Comparison of ENCODE assay signal across 10 cellular contexts in the genomic region with DNA sequence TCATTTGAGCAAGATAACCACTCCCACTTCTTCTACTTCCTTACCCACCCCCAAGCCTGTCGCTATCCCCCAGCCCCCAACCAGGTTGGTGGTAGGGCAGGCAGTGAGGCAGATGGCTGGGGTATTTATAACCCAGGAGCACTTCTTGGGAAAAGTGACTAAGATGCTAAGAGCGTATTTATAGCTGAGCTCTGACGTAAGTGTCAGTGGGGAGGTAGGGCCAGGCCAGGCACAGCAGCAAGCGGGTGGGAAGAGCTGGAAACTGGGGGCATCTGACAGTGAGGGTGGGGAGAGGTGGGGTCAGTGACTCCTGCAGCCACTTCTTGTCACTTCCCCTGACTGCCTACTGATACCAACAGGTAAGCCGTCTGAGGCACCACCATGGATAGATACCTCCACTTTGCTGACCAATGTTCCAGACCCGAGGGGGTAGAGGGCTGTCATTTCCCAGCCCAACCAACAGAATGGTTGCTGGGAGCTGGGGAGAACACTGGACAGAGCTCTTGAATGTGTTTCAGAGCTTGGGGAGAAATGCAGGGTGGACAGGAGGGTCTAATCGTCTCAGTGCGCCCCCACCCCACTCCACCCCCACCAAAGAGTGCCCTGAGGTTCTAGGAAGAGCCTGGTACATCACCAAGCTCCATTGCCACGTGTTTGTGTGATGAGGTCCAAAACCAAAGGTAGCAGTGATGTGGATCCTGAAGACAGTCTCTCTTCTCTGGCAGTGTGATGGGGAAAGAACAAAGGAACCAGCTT. TPM values are rescaled to one million over a fixed set of nuclear protein-coding genes. Genes with fewer than 3 reads are reported as not detected.
A peak's percentile ranks its signal among the peaks of the same experiment; 100 is the strongest.
DNase-seq lines count a peak whose midpoint lies in the region; ATAC-seq, FAIRE-seq and TF ChIP-seq lines count a peak whose summit lies in the region.
"Had no signal": no experiment of that assay in that cellular context is flagged by ENCODE, and none has a peak within 500 bp of the region (broad histone marks: within the 10 kb centered on the region; RNA-seq: fewer than 3 reads in every experiment).

No MANE protein-coding gene starts in this region.

- peak overlapping the region; percentile 67 for H3K27ac Mint-ChIP-seq in activated T-helper 2 cell treated with anti-CD3 and anti-CD28 coated beads, Interferon-gamma antibody, Interleukin-2, Interleukin-4, amounts not matched to agents 10 μg/mL and 5 μg/mL and 100 μg/mL, durations not matched to agents 14 hours and 24 hours and 36 hours

- H3K27me3 Mint-ChIP-seq in activated T-helper 2 cell treated with anti-CD3 and anti-CD28 coated beads, Interferon-gamma antibody, Interleukin-2, Interleukin-4, amounts not matched to agents 10 μg/mL and 5 μg/mL and 100 μg/mL, durations not matched to agents 14 hours and 24 hours and 36 hours (ENCODE audit: low read depth), result no peaks in the 10 kb centered on the region

- H3K9me3 ChIP-seq in iPS-15b (ENCODE audit: control insufficient read depth, insufficient read depth, low read length) (no peaks in the 10 kb centered on the region), stomach (no peaks in the 10 kb centered on the region)

- peak overlapping the region; percentile 18 for H3K4me3 ChIP-seq in iPS-15b (ENCODE audit: low read depth, low read length)
- H3K4me3 ChIP-seq in stomach, result no peak overlapping the region

- H3K36me3 ChIP-seq in iPS-15b (ENCODE audit: control insufficient read depth, insufficient read depth, low read length), result no peaks in the 10 kb centered on the region
- no peaks in the 10 kb centered on the region for H3K36me3 ChIP-seq in stomach

- TF ChIP-seq POLR2A in H54 (IDR thresholded peaks at IDR 0.05; ENCODE audit: low read depth, low read length), result 0 out of 2 replicates have a peak, but pooled peaks have one; percentile 30
- no peak for TF ChIP-seq POLR2A in stomach (IDR thresholded peaks at IDR 0.05)

- H3K27ac ChIP-seq in stomach, result peak overlapping the region in 1 of 5 donors; percentile 52

- intact Hi-C loops in activated T-helper 2 cell treated with anti-CD3 and anti-CD28 coated beads, Interferon-gamma antibody, Interleukin-2, Interleukin-4, amounts not matched to agents 10 μg/mL and 5 μg/mL and 100 μg/mL, durations not matched to agents 14 hours and 24 hours and 36 hours (cut with micrococcal nuclease), result loop anchor here (2.0 kb wide), 2 partner anchors 22 to 144 kb away; a partner anchor contains a TSS
- intact Hi-C loops in stomach (cut with DNase I; ENCODE audit: low total_unique reads), result loop anchor here (5.0 kb wide), 1 partner anchor 145 kb away; no protein-coding TSS in a partner anchor

- H3K9ac ChIP-seq in iPS-15b (ENCODE audit: low read depth, low read length), result no peak overlapping the region

- H3K4me1 Mint-ChIP-seq in activated T-helper 2 cell treated with anti-CD3 and anti-CD28 coated beads, Interferon-gamma antibody, Interleukin-2, Interleukin-4, amounts not matched to agents 10 μg/mL and 5 μg/mL and 100 μg/mL, durations not matched to agents 14 hours and 24 hours and 36 hours (ENCODE audit: low read depth), result peaks cover 28% of the 10 kb centered on the region

- peaks cover 15% of the 10 kb centered on the region for H3K4me1 ChIP-seq in iPS-15b (ENCODE audit: control insufficient read depth, insufficient read depth, low read length)
- H3K4me1 ChIP-seq in stomach, result peaks cover 0 to 18% (median 5%) of the 10 kb centered on the region in 4 donors

- DNase-seq in A172 (ENCODE audit: low spot score) (peak; percentile 72), H54 (ENCODE audit: insufficient read length, low spot score) (no peak), NCI-H1694 treated with DMSO at 0.1 percent for 48 hours (lab: John Stamatoyannopoulos, UW) (no peak), stomach (no peak)
- no peak for DNase-seq in activated T-helper 2 cell treated with anti-CD3 and anti-CD28 coated beads, Interferon-gamma antibody, Interleukin-2, Interleukin-4, amounts not matched to agents 10 μg/mL and 5 μg/mL and 100 μg/mL, durations not matched to agents 14 hours and 24 hours and 36 hours (ENCODE audit: low spot score)

- no peak for FAIRE-seq in H54 (lab: Jason Lieb, UNC)

- no peak for TF ChIP-seq EP300 in stomach (IDR thresholded peaks at IDR 0.05)

- WGBS in stomach, 5 donors, result 30 to 46% (median 34%) methylated on average over 5 to 9 of the region's 9 CpGs

- no peaks in the 10 kb centered on the region for H3K36me3 Mint-ChIP-seq in activated T-helper 2 cell treated with anti-CD3 and anti-CD28 coated beads, Interferon-gamma antibody, Interleukin-2, Interleukin-4, amounts not matched to agents 10 μg/mL and 5 μg/mL and 100 μg/mL, durations not matched to agents 14 hours and 24 hours and 36 hours (ENCODE audit: low read depth)

- TF ChIP-seq CTCF in stomach (IDR thresholded peaks at IDR 0.05), result no peak

- H3K4me3 Mint-ChIP-seq in activated T-helper 2 cell treated with anti-CD3 and anti-CD28 coated beads, Interferon-gamma antibody, Interleukin-2, Interleukin-4, amounts not matched to agents 10 μg/mL and 5 μg/mL and 100 μg/mL, durations not matched to agents 14 hours and 24 hours and 36 hours (ENCODE audit: low read depth), result peak overlapping the region; percentile 28

- H3K9me3 Mint-ChIP-seq in activated T-helper 2 cell treated with anti-CD3 and anti-CD28 coated beads, Interferon-gamma antibody, Interleukin-2, Interleukin-4, amounts not matched to agents 10 μg/mL and 5 μg/mL and 100 μg/mL, durations not matched to agents 14 hours and 24 hours and 36 hours, result no peaks in the 10 kb centered on the region

- ATAC-seq in HG02970 (IDR thresholded peaks at IDR 0.05; ENCODE audit: low FRiP score, unreplicated experiment) (no peak), GM18867 (IDR thresholded peaks at IDR 0.05; ENCODE audit: unreplicated experiment) (no peak)

- H3K27me3 ChIP-seq in iPS-15b (ENCODE audit: control insufficient read depth, insufficient read depth, low read length) (no peaks in the 10 kb centered on the region), stomach (peaks cover 0 to 26% (median 0%) of the 10 kb centered on the region in 3 donors)

RNA-seq across cellular contexts. Expression of a gene that starts 2.7 kb away (rescaled TPM):
- 0.14 and 0.17 TPM in 2 replicates for total RNA-seq in A172 (2014; rRNA removed; shearing (Covaris generic))
- total RNA-seq in activated T-helper 2 cell treated with anti-CD3 and anti-CD28 coated beads, Interferon-gamma antibody, Interleukin-2, Interleukin-4, amounts not matched to agents 10 μg/mL and 5 μg/mL and 100 μg/mL, durations not matched to agents 14 hours and 24 hours and 36 hours, result 0.25 and 0.39 TPM in 2 replicates
- not detected for total RNA-seq in stomach
- polyA plus RNA-seq in stomach, result not detected
- total RNA-seq: pulmonary artery endothelial cell had no signal
- polyA plus RNA-seq: adipose tissue had no signal

RNA-seq across cellular contexts. Expression of a gene that starts 7.2 kb away (rescaled TPM):
- total RNA-seq in A172 (2014; rRNA removed; shearing (Covaris generic)), result 0.19 and 4.1 TPM in 2 replicates
- 1.3 and 1.5 TPM in 2 replicates for total RNA-seq in activated T-helper 2 cell treated with anti-CD3 and anti-CD28 coated beads, Interferon-gamma antibody, Interleukin-2, Interleukin-4, amounts not matched to agents 10 μg/mL and 5 μg/mL and 100 μg/mL, durations not matched to agents 14 hours and 24 hours and 36 hours
- 1 to 10 TPM in 1 of 5 donors, under 1 TPM in 4; 0.14 to 4.0 (median 0.58) TPM for total RNA-seq in stomach
- 1 to 10 TPM in 2 of 3 donors, under 1 TPM in 1; 0.53 to 2.7 (median 1.7) TPM for polyA plus RNA-seq in stomach

RNA-seq across cellular contexts. Expression of a gene that starts 17.8 kb away (rescaled TPM):
- not detected in 2 replicates for total RNA-seq in A172 (2014; rRNA removed; shearing (Covaris generic))
- total RNA-seq in activated T-helper 2 cell treated with anti-CD3 and anti-CD28 coated beads, Interferon-gamma antibody, Interleukin-2, Interleukin-4, amounts not matched to agents 10 μg/mL and 5 μg/mL and 100 μg/mL, durations not matched to agents 14 hours and 24 hours and 36 hours, result 0.14 TPM in 2 replicates
- total RNA-seq in stomach, result under 1 TPM in 1 of 5 donors, not detected in 4; 0.37 TPM
- polyA plus RNA-seq in stomach, result not detected
- total RNA-seq: pulmonary artery endothelial cell had no signal

RNA-seq across cellular contexts. Expression of a gene that starts 21.5 kb away (rescaled TPM):
- total RNA-seq in A172 (2014; rRNA removed; shearing (Covaris generic)), result 9.4 and 16.3 TPM in 2 replicates
- total RNA-seq in activated T-helper 2 cell treated with anti-CD3 and anti-CD28 coated beads, Interferon-gamma antibody, Interleukin-2, Interleukin-4, amounts not matched to agents 10 μg/mL and 5 μg/mL and 100 μg/mL, durations not matched to agents 14 hours and 24 hours and 36 hours, result 44.9 and 46.9 TPM in 2 replicates
- total RNA-seq in stomach, result 10 to 100 TPM; 22.8 to 64.3 (median 30.5) TPM
- polyA plus RNA-seq in stomach, result 10 to 100 TPM; 12.4 to 18.6 (median 13.9) TPM

RNA-seq across cellular contexts. Expression of a gene that starts 27.3 kb away (rescaled TPM):
- 0.43 and 0.79 TPM in 2 replicates for total RNA-seq in A172 (2014; rRNA removed; shearing (Covaris generic))
- 105 and 106 TPM in 2 replicates for total RNA-seq in activated T-helper 2 cell treated with anti-CD3 and anti-CD28 coated beads, Interferon-gamma antibody, Interleukin-2, Interleukin-4, amounts not matched to agents 10 μg/mL and 5 μg/mL and 100 μg/mL, durations not matched to agents 14 hours and 24 hours and 36 hours
- 10 to 100 TPM in 1 of 5 donors, 1 to 10 TPM in 3, not detected in 1; 2.3 to 28.1 (median 5.8) TPM for total RNA-seq in stomach
- 10 to 100 TPM in 1 of 3 donors, 1 to 10 TPM in 2; 5.8 to 11.1 (median 7.5) TPM for polyA plus RNA-seq in stomach
